In the genomic region with DNA sequence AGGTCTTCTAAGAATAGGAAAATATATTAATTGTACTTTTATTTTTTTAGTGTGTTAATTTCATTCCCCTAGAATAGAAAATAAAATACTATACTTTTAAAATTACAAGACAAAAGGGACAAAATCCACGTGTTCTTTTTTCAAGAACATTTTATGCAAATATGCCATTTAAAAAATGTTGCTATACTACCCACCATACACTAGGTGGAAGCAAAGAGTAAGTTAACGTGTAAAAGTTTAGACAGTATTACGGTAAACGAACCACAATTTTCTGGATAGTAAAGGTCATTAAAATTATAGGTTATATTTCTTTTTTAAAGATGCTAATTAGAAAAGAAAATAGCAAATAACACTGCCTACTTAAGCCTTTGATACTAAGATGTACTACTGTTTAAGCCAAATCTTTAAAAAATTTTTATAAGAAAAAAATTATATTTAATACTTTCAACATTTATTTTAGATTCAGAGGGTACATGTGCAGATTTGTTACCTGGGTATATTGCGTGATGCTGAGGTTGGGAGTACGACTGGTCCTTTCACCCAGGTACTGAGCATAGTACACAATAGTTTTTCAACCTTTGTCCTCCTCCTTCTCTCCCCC, we compare ENCODE assay signal across 1 cellular context.
A peak's percentile ranks its signal among the peaks of the same experiment; 100 is the strongest.
TF ChIP-seq lines count a peak whose summit lies in the region.

No MANE protein-coding gene starts in this region.

TF ChIP-seq in HepG2, 621 proteins besides CTCF, POLR2A, EP300 and RAD21 (continued from another document):
- TF ChIP-seq HCFC1 (IDR thresholded peaks at IDR 0.05; ENCODE audit: low read depth, low read length): no peak
- no peak for TF ChIP-seq ZNF251 (CRISPR knock-in tag; IDR thresholded peaks at IDR 0.05)
- TF ChIP-seq RBAK (CRISPR knock-in tag; IDR thresholded peaks at IDR 0.05): no peak
- TF ChIP-seq ZNF678 (CRISPR knock-in tag; IDR thresholded peaks at IDR 0.05): no peak
- TF ChIP-seq, protein P1, sequence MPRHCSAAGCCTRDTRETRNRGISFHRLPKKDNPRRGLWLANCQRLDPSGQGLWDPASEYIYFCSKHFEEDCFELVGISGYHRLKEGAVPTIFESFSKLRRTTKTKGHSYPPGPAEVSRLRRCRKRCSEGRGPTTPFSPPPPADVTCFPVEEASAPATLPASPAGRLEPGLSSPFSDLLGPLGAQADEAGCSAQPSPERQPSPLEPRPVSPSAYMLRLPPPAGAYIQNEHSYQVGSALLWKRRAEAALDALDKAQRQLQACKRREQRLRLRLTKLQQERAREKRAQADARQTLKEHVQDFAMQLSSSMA (CRISPR knock-in tag; IDR thresholded peaks at IDR 0.05): no peak
- TF ChIP-seq ELF1 (CRISPR knock-in tag; IDR thresholded peaks at IDR 0.05): no peak
- TF ChIP-seq ZNF446 (CRISPR knock-in tag; IDR thresholded peaks at IDR 0.05): no peak
- TF ChIP-seq ZNF503 (CRISPR knock-in tag; IDR thresholded peaks at IDR 0.05): no peak
- no peak for TF ChIP-seq HES4 (CRISPR knock-in tag; IDR thresholded peaks at IDR 0.05; ENCODE audit: borderline replicate concordance)
- no peak for TF ChIP-seq ZHX1 (CRISPR knock-in tag; IDR thresholded peaks at IDR 0.05; ENCODE audit: low read depth)
- TF ChIP-seq, protein P2, sequence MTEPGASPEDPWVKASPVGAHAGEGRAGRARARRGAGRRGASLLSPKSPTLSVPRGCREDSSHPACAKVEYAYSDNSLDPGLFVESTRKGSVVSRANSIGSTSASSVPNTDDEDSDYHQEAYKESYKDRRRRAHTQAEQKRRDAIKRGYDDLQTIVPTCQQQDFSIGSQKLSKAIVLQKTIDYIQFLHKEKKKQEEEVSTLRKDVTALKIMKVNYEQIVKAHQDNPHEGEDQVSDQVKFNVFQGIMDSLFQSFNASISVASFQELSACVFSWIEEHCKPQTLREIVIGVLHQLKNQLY (CRISPR knock-in tag; IDR thresholded peaks at IDR 0.05): no peak
- TF ChIP-seq ZSCAN30 (CRISPR knock-in tag; IDR thresholded peaks at IDR 0.05): no peak
- peak; percentile 60 for TF ChIP-seq SMC3 (IDR thresholded peaks at IDR 0.05; ENCODE audit: low read length)
- TF ChIP-seq MED1 (CRISPR knock-in tag; IDR thresholded peaks at IDR 0.05): no peak
- TF ChIP-seq, protein P3, sequence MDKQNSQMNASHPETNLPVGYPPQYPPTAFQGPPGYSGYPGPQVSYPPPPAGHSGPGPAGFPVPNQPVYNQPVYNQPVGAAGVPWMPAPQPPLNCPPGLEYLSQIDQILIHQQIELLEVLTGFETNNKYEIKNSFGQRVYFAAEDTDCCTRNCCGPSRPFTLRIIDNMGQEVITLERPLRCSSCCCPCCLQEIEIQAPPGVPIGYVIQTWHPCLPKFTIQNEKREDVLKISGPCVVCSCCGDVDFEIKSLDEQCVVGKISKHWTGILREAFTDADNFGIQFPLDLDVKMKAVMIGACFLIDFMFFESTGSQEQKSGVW (CRISPR knock-in tag; IDR thresholded peaks at IDR 0.05; ENCODE audit: borderline replicate concordance): no peak
- no peak for TF ChIP-seq KLF11 (CRISPR knock-in tag; IDR thresholded peaks at IDR 0.05)
- no peak for TF ChIP-seq HNRNPLL (IDR thresholded peaks at IDR 0.05; ENCODE audit: low read depth, low read length, poor library complexity, severe bottlenecking)
- TF ChIP-seq GZF1 (CRISPR knock-in tag; IDR thresholded peaks at IDR 0.05): peak; percentile 98
- no peak for TF ChIP-seq HMGXB4 (CRISPR knock-in tag; IDR thresholded peaks at IDR 0.05; ENCODE audit: borderline replicate concordance in 1 of 2, low read depth in 1 of 2)
- no peak for TF ChIP-seq ZNF234 (CRISPR knock-in tag; conservative IDR thresholded peaks at IDR 0.05)
- TF ChIP-seq STAG1 (CRISPR knock-in tag; IDR thresholded peaks at IDR 0.05): peak; percentile 82
- TF ChIP-seq, protein P4, sequence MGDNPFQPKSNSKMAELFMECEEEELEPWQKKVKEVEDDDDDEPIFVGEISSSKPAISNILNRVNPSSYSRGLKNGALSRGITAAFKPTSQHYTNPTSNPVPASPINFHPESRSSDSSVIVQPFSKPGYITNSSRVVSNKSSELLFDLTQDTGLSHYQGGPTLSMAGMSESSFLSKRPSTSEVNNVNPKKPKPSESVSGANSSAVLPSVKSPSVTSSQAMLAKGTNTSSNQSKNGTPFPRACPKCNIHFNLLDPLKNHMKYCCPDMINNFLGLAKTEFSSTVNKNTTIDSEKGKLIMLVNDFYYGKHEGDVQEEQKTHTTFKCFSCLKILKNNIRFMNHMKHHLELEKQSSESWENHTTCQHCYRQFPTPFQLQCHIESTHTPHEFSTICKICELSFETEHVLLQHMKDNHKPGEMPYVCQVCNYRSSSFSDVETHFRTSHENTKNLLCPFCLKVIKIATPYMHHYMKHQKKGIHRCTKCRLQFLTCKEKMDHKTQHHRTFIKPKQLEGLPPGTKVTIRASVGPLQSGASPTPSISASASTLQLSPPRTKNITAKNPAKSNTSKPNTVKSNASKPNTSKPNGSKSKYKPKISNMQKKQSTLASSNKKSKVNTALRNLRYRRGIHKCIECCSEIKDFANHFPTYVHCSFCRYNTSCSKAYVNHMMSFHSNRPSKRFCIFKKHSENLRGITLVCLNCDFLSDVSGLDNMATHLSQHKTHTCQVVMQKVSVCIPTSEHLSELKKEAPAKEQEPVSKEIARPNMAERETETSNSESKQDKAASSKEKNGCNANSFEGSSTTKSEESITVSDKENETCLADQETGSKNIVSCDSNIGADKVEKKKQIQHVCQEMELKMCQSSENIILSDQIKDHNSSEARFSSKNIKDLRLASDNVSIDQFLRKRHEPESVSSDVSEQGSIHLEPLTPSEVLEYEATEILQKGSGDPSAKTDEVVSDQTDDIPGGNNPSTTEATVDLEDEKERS (CRISPR knock-in tag; IDR thresholded peaks at IDR 0.05): no peak
- no peak for TF ChIP-seq NCOA2 (CRISPR knock-in tag; IDR thresholded peaks at IDR 0.05)
- TF ChIP-seq, protein P5, sequence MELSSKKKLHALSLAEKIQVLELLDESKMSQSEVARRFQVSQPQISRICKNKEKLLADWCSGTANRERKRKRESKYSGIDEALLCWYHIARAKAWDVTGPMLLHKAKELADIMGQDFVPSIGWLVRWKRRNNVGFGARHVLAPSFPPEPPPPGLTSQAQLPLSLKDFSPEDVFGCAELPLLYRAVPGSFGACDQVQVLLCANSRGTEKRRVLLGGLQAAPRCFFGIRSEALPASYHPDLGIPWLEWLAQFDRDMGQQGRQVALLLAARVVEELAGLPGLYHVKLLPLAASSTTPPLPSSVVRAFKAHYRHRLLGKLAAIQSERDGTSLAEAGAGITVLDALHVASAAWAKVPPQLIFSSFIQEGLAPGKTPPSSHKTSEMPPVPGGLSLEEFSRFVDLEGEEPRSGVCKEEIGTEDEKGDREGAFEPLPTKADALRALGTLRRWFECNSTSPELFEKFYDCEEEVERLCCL (CRISPR knock-in tag; IDR thresholded peaks at IDR 0.05; ENCODE audit: borderline replicate concordance): peak; percentile 85; the same call in 1 of the 2 replicates
- no peak for TF ChIP-seq PPARG (CRISPR knock-in tag; conservative IDR thresholded peaks at IDR 0.05)
- no peak for TF ChIP-seq ZNF704 (CRISPR knock-in tag; IDR thresholded peaks at IDR 0.05; ENCODE audit: borderline replicate concordance)
- TF ChIP-seq MEF2D (CRISPR knock-in tag; IDR thresholded peaks at IDR 0.05): no peak
